8 cellular contexts compared by ENCODE assay signal in the genomic region with DNA sequence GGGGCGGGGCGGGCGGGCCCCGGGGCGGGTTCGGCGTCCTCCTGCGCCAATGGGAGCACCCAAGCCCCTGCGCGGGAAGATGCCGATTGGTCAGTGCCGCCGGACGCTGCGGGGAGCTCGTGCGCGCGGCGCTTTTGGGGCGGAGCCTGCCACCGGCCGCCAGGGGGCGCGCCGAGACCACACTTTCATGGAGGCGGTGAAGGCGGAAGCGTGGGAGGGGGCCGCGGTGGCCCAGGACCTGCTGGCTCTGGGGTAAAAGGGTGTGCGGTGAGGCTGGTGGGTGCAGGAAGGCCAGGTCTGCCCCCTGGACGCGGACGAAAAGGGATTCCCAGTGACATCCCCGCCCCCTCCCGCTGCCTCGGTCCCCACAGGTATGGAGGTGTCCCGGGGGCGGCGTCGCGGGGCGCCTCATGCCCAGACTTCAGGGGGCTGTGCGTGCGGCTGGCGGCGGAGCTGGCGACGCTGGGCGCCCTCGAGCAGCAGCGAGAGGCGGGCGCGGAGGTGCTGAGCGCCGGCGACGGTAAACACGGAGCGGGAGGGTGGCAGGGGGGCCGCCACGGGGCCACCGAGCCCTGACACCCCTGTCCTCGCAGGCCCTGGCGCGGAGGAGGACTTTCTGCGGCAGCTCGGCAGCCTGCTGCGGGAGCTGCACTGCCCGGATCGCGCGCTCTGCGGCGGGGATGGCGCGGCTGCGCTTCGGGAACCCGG. TPM values are rescaled to one million over a fixed set of nuclear protein-coding genes. Genes with fewer than 3 reads are reported as not detected.
A peak's percentile ranks its signal among the peaks of the same experiment; 100 is the strongest.
DNase-seq lines count a peak whose midpoint lies in the region; ATAC-seq and TF ChIP-seq lines count a peak whose summit lies in the region.

Gene FAM98C (plus strand): TSS at position 127 of the 708 bp plus-strand sequence. CDS start 61 bp downstream, at position 188.

- no peak for TF ChIP-seq POLR2A in lower leg skin (IDR thresholded peaks at IDR 0.05)

- peak in 1 of 3 donors; percentile 76 for TF ChIP-seq CTCF in lower leg skin (IDR thresholded peaks at IDR 0.05)

- intact Hi-C loops in lower leg skin (cut with DNase I; ENCODE audit: low total_unique reads), result loop anchor here (10.0 kb wide), 1 partner anchor 232 kb away; no protein-coding TSS in a partner anchor

- WGBS in lower leg skin, 2 donors, result 0 to 1% methylated on average over 6 to 36 of the region's 82 CpGs

- peak; percentile 99 for DNase-seq in CD1c-positive myeloid dendritic cell (ENCODE audit: extremely low spot score)
- peak; percentile 93 for DNase-seq in NCI-H748 treated with DMSO at 0.1 percent for 48 hours (lab: John Stamatoyannopoulos, UW)
- DNase-seq in activated CD4-positive, alpha-beta T cell treated with anti-CD3 and anti-CD28 coated beads, Interleukin-2, amount 50 U/mL, for 4 hours, result peak; percentile 96
- peak; percentile 88 to 98 for DNase-seq in dermis microvascular lymphatic vessel endothelial cell (ENCODE audit: low read depth in 2 of 2)
- peak; percentile 94 to 99 for DNase-seq in lower leg skin (ENCODE audit: low spot score in 2 of 2)
- peak; percentile 95 to 96 for DNase-seq in stimulated activated CD4-positive, alpha-beta T cell treated with anti-CD3 and anti-CD28 coated beads, Interleukin-4, amount 100 ng/mL, for 48 hours (ENCODE audit: low read depth in 2 of 2)

- peak within 1 kb of the TSS; percentile 75 for H3K4me3 ChIP-seq in lower leg skin (ENCODE audit: low read depth, poor library complexity, severe bottlenecking)

- peak; percentile 87 for ATAC-seq in GM19395 (IDR thresholded peaks at IDR 0.05; ENCODE audit: unreplicated experiment)
- ATAC-seq in HG03565 (IDR thresholded peaks at IDR 0.05; ENCODE audit: unreplicated experiment), result peak; percentile 88

RNA-seq across cellular contexts. Expression of gene FAM98C, which starts in this region (rescaled TPM):
- 4.6 and 6.4 TPM in 2 replicates for total RNA-seq in dermis microvascular lymphatic vessel endothelial cell
- total RNA-seq in lower leg skin, result 10 to 100 TPM; 53.6 to 68.5 (median 60.7) TPM

Comparison
In these comparisons a context has a peak if more than half of its experiments do, and no peak if none do; other contexts are left out.
1. Peak in every context shown above with its lines: DNase-seq, ATAC-seq and H3K4me3 ChIP-seq.